ENCODE assay signal across 1 cellular context in the genomic region with DNA sequence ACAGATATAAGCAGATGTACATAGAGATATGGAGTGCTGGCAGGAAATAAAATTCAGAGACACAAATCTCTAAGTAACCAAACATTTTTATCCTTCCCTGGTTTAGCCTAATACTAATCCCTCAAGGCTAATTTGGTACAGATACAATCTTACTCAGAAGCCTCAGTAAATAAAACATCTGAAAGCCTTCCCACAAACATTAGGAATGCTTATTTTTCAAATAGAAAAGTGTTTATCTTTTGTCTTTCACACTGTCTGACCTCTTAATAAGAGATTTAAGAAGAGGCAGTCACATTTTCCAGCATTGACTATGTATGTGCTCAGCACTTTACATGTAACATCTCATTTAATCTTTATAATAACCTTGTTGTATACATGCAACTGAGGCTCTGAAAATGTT.
TF ChIP-seq lines count a peak whose summit lies in the region.

No MANE protein-coding gene starts in this region.

TF ChIP-seq in IMR-90, 13 proteins besides CTCF, POLR2A, EP300 and RAD21 (continued from another document):
- TF ChIP-seq, protein P1, sequence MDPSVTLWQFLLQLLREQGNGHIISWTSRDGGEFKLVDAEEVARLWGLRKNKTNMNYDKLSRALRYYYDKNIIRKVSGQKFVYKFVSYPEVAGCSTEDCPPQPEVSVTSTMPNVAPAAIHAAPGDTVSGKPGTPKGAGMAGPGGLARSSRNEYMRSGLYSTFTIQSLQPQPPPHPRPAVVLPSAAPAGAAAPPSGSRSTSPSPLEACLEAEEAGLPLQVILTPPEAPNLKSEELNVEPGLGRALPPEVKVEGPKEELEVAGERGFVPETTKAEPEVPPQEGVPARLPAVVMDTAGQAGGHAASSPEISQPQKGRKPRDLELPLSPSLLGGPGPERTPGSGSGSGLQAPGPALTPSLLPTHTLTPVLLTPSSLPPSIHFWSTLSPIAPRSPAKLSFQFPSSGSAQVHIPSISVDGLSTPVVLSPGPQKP (IDR thresholded peaks at IDR 0.05; ENCODE audit: borderline replicate concordance, low read depth, low read length): no peak
- TF ChIP-seq BHLHE40 (IDR thresholded peaks at IDR 0.05; ENCODE audit: low read depth, low read length) (no peak), MAFK (IDR thresholded peaks at IDR 0.05; ENCODE audit: low read depth, low read length) (no peak), MXI1 (IDR thresholded peaks at IDR 0.05; ENCODE audit: borderline replicate concordance, low read depth, low read length) (no peak), FOS (IDR thresholded peaks at IDR 0.05; ENCODE audit: low read depth, low read length) (no peak)
- TF ChIP-seq, protein P2, sequence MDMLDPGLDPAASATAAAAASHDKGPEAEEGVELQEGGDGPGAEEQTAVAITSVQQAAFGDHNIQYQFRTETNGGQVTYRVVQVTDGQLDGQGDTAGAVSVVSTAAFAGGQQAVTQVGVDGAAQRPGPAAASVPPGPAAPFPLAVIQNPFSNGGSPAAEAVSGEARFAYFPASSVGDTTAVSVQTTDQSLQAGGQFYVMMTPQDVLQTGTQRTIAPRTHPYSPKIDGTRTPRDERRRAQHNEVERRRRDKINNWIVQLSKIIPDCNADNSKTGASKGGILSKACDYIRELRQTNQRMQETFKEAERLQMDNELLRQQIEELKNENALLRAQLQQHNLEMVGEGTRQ (IDR thresholded peaks at IDR 0.05; ENCODE audit: low read depth, low read length): no peak
TF ChIP-seq in IMR-90: peak in this region for 0.
